Comparison of ENCODE assay signal across 21 cellular contexts in the genomic region with DNA sequence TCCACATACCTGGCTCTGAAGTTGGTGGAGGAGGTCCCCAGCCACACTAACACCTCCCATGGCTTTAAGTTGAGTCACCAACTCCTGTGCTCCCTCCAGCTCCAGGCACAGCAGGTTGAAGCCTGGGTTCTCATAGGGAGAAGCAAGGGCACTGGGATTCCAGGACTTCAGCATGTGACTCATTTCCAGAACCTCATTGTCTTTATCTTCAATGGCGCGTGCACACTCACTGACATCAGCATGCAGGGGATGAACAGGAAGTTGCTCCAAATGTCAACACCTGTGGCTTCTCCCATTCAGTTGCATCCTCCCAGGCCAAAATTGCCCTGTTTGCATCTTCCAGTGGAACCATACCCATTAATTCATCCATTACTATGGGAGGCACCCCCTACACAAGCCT. TPM values are rescaled to one million over a fixed set of nuclear protein-coding genes. Genes with fewer than 3 reads are reported as not detected.
DNase-seq lines count a peak whose midpoint lies in the region; ATAC-seq, FAIRE-seq and TF ChIP-seq lines count a peak whose summit lies in the region.
"Had no signal": no experiment of that assay in that cellular context is flagged by ENCODE, and none has a peak within 500 bp of the region (broad histone marks: within the 10 kb centered on the region; RNA-seq: fewer than 3 reads in every experiment).

No MANE protein-coding gene starts in this region.

- DNase-seq in NCI-H345 (lab: John Stamatoyannopoulos, UW) (peak; percentile 8), NCI-H345 treated with DMSO at 0.1 percent for 48 hours (lab: John Stamatoyannopoulos, UW; ENCODE audit: unreplicated experiment) (no peak), RCC 7860 (ENCODE audit: low spot score) (peak; percentile 23), foreskin keratinocyte (peak; percentile 18 to 50), brain microvascular endothelial cell (no peak), medulla oblongata (ENCODE audit: extremely low spot score) (no peak), substantia nigra (lab: John Stamatoyannopoulos, UW) (no peak)
- DNase-seq: Caco-2; CD4-positive, alpha-beta memory T cell; DMS 273 treated with DMSO at 0.1 percent for 48 hours; MG63; NCI-H1417 treated with DMSO at 0.1 percent for 48 hours; NCI-H187; T-helper 1 cell had no signal

- ATAC-seq in foreskin keratinocyte (peak; percentile 48), HG03378 (IDR thresholded peaks at IDR 0.05; ENCODE audit: unreplicated experiment) (no peak)

- no peaks in the 10 kb centered on the region for H3K36me3 ChIP-seq in brain microvascular endothelial cell (replicated peaks)
- H3K36me3 ChIP-seq: BLaER1 treated with 17β-estradiol and CSF1 and Interleukin-3, amounts not matched to agents 10 nM and 100 nM; MG63 had no signal

- in situ Hi-C loops in brain microvascular endothelial cell (cut with HindIII; ENCODE audit: low pct_ligation_motif_present, low sequenced_read_pairs) = no loop called here

- FAIRE-seq in RCC 7860 (lab: Jason Lieb, UNC) = no peak
- FAIRE-seq: GM12891 had no signal

- no peak for TF ChIP-seq CTCF in foreskin keratinocyte (conservative IDR thresholded peaks at IDR 0.05)
- TF ChIP-seq CTCF in brain microvascular endothelial cell (IDR thresholded peaks at IDR 0.05; ENCODE audit: low read depth, low read length, missing control alignments) = no peak

- H3K27ac ChIP-seq in foreskin keratinocyte (no peak overlapping the region), brain microvascular endothelial cell (no peak overlapping the region), substantia nigra (ENCODE audit: low read depth, low read length, poor library complexity, severe bottlenecking) (no peak overlapping the region)
- H3K27ac ChIP-seq: 22Rv1; BLaER1 treated with 17β-estradiol and CSF1 and Interleukin-3, amounts not matched to agents 10 nM and 100 nM; GM23248; KMS-11 had no signal

- H3K27me3 ChIP-seq in foreskin keratinocyte = no peaks in the 10 kb centered on the region
- H3K27me3 ChIP-seq in brain microvascular endothelial cell (replicated peaks) = no peaks in the 10 kb centered on the region
- H3K27me3 ChIP-seq: BLaER1 treated with 17β-estradiol and CSF1 and Interleukin-3, amounts not matched to agents 10 nM and 100 nM; MG63 had no signal

- no peak overlapping the region for H3K4me3 ChIP-seq in brain microvascular endothelial cell (ENCODE audit: low read depth, low read length)
- H3K4me3 ChIP-seq: BLaER1 treated with 17β-estradiol and CSF1 and Interleukin-3, amounts not matched to agents 10 nM and 100 nM; GM23248; MG63 had no signal

- H3K4me1 ChIP-seq in foreskin keratinocyte = no peaks in the 10 kb centered on the region
- H3K4me1 ChIP-seq: BLaER1 treated with 17β-estradiol and CSF1 and Interleukin-3, amounts not matched to agents 10 nM and 100 nM; Caco-2 had no signal

RNA-seq across cellular contexts. Expression of a gene that starts 5.8 kb away (rescaled TPM):
- 0.10 TPM in 1 of 2 replicates, not detected in the other for total RNA-seq in foreskin keratinocyte
- polyA plus RNA-seq in foreskin keratinocyte = 0.04 and 0.11 TPM in 2 replicates
- total RNA-seq: Caco-2, G401 had no signal
- polyA plus RNA-seq: CD4-positive, alpha-beta memory T cell had no signal

RNA-seq across cellular contexts. Expression of a gene that starts 12.6 kb away (rescaled TPM):
- not detected in 2 replicates for total RNA-seq in foreskin keratinocyte
- not detected in 2 replicates for polyA plus RNA-seq in foreskin keratinocyte
- total RNA-seq: Caco-2; CD4-positive, alpha-beta memory T cell; G401; GM23248 had no signal
- polyA plus RNA-seq: CD4-positive, alpha-beta memory T cell; GM23248 had no signal

RNA-seq across cellular contexts. Expression of a gene that starts 26.0 kb away (rescaled TPM):
- not detected in 2 replicates for total RNA-seq in foreskin keratinocyte
- polyA plus RNA-seq in foreskin keratinocyte = not detected in 2 replicates
- total RNA-seq: Caco-2; CD4-positive, alpha-beta memory T cell; G401; GM23248 had no signal
- polyA plus RNA-seq: CD4-positive, alpha-beta memory T cell; GM23248 had no signal

RNA-seq across cellular contexts. Expression of a gene that starts 33.8 kb away (rescaled TPM):
- not detected in 2 replicates for total RNA-seq in foreskin keratinocyte
- not detected in 2 replicates for polyA plus RNA-seq in foreskin keratinocyte
- total RNA-seq: Caco-2; CD4-positive, alpha-beta memory T cell; G401; GM23248 had no signal
- polyA plus RNA-seq: CD4-positive, alpha-beta memory T cell; GM23248 had no signal

RNA-seq across cellular contexts. Expression of a gene that starts 58.4 kb away (rescaled TPM):
- total RNA-seq in foreskin keratinocyte = not detected in 2 replicates
- polyA plus RNA-seq in foreskin keratinocyte = not detected in 2 replicates
- total RNA-seq: Caco-2; CD4-positive, alpha-beta memory T cell; G401; GM23248 had no signal
- polyA plus RNA-seq: CD4-positive, alpha-beta memory T cell; GM23248 had no signal

Comparison
In these comparisons a context has a peak if more than half of its experiments do, and no peak if none do; other contexts are left out.
1. DNase-seq: peak in NCI-H345 (single experiment), RCC 7860 (single experiment) and foreskin keratinocyte (2 of 2); none in NCI-H345 treated with DMSO at 0.1 percent for 48 hours (single experiment), brain microvascular endothelial cell (single experiment), medulla oblongata (single experiment) and substantia nigra (0 of 49).